ENCODE assay signal across 22 cellular contexts in genomic region chr6:108733706-108734105, GRCh38.
"Had no signal": no experiment of that assay in that cellular context is flagged by ENCODE, and none has a peak within 500 bp of the region (broad histone marks: within the 10 kb centered on the region; RNA-seq: fewer than 3 reads in every experiment).

No MANE protein-coding gene starts in this region.

- H3K27me3 ChIP-seq: stomach, suprapubic skin, tibial nerve had no signal

- H3K27ac ChIP-seq: neural progenitor cell, suprapubic skin, tibial nerve, WERI-Rb-1 had no signal

- H3K4me2 ChIP-seq: neural progenitor cell, smooth muscle cell had no signal

- ATAC-seq: activated CD8-positive, alpha-beta T cell treated with anti-CD3 and anti-CD28 coated beads, Interleukin-2, amount 10 ng/mL, durations not matched to agents 7 days and 5 days; left lobe of liver; naive thymus-derived CD8-positive, alpha-beta T cell; sciatic nerve; stimulated activated memory B cell treated with anti-CD40 and anti-IgM and Interleukin-4, amounts not matched to agents 10 μg/mL and 1 μg/mL and 100 μg/mL, for 72 hours had no signal

- DNase-seq: activated CD4-positive, alpha-beta T cell treated with anti-CD3 and anti-CD28 coated beads, Interleukin-2, amount 10 ng/mL, durations not matched to agents 7 days and 5 days; activated CD4-positive, CD25-positive, alpha-beta regulatory T cell treated with anti-CD3 and anti-CD28 coated beads, Interleukin-2, amount 50 U/mL, for 72 hours; activated CD8-positive, alpha-beta T cell treated with anti-CD3 and anti-CD28 coated beads, Interleukin-2, amount 10 ng/mL, durations not matched to agents 7 days and 5 days; activated gamma-delta T cell; anterior cingulate cortex; dermis blood vessel endothelial cell; effector CD8-positive, alpha-beta T cell; foreskin melanocyte; immature natural killer cell; naive thymus-derived CD8-positive, alpha-beta T cell; posterior cingulate gyrus; stimulated activated CD4-positive, alpha-beta T cell treated with anti-CD3 and anti-CD28 coated beads, Interleukin-15, amount 100 ng/mL, for 24 hours; WERI-Rb-1 had no signal

- H3K36me3 ChIP-seq: neural progenitor cell, stomach, suprapubic skin, tibial nerve, WERI-Rb-1 had no signal

- H3K4me3 ChIP-seq: lung, neural progenitor cell, smooth muscle cell, stomach, suprapubic skin, tibial nerve had no signal

- H3K9me3 ChIP-seq: stomach, suprapubic skin, tibial nerve had no signal

- H3K9ac ChIP-seq: neural progenitor cell had no signal

- H2AFZ ChIP-seq: neural progenitor cell had no signal
